ENCODE assay signal across 23 cellular contexts in the genomic region with DNA sequence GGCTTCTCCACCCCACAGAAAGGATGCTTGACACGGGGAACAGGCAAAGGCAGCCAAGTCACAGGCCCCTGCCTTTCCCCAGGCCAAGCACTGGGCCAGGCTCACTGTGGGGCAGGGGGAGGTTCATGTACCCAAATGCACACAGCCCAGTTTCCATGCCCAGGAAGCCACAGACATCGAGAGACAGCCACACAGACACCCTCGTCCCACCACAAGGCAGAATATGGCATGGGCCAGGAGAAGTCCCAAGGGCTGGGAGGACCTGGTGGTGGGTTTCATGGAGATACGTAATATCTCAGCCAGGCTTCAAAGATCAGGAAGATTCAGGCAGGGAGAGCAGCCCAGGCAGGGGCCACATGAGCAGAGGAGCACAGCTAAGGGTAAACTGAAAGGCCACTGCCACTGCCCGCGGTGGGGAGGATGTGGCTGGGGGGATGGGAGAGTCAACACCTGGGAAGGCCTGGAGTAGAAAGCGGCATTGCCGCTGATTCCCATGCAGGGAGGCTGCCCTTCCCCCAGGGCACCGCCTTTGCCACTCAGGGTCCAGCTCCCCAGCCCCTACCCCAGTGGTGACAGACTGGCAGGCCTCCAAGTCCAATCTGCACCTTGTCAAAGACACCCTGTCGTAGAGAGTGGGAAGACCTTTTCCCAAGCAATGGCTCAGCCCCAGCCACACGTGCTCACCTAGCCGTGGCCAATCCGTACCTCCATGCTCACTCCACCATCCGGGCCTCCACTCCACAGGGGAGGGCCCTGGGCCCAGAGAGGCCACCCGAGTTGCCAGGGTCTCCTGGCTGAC. TPM values are rescaled to one million over a fixed set of nuclear protein-coding genes. Genes with fewer than 3 reads are reported as not detected.
A peak's percentile ranks its signal among the peaks of the same experiment; 100 is the strongest.
DNase-seq lines count a peak whose midpoint lies in the region; ATAC-seq lines count a peak whose summit lies in the region.
"Had no signal": no experiment of that assay in that cellular context is flagged by ENCODE, and none has a peak within 500 bp of the region (broad histone marks: within the 10 kb centered on the region; RNA-seq: fewer than 3 reads in every experiment).

No MANE protein-coding gene starts in this region.

- H3K36me3 Mint-ChIP-seq in stimulated activated naive CD8-positive, alpha-beta T cell treated with anti-CD3 and anti-CD28 coated beads, Interleukin-15, Interleukin-2, amounts not matched to agents 100 ng/mL and 50 ng/mL, for 24 hours (ENCODE audit: low read depth), result peaks cover 13% of the 10 kb centered on the region
- H3K36me3 Mint-ChIP-seq in activated naive CD8-positive, alpha-beta T cell treated with anti-CD3 and anti-CD28 coated beads, Interleukin-2, amount 10 ng/mL, durations not matched to agents 7 days and 5 days, result peaks cover 7% of the 10 kb centered on the region
- peaks cover 3 to 14% of the 10 kb centered on the region in 2 donors for H3K36me3 Mint-ChIP-seq in stimulated activated naive B cell treated with anti-CD40 and anti-IgM and Interleukin-4, amounts not matched to agents 10 μg/mL and 1 μg/mL and 100 μg/mL, for 72 hours
- H3K36me3 Mint-ChIP-seq: immature natural killer cell had no signal

- peaks cover 44% of the 10 kb centered on the region for H3K4me1 Mint-ChIP-seq in stimulated activated naive CD8-positive, alpha-beta T cell treated with anti-CD3 and anti-CD28 coated beads, Interleukin-15, Interleukin-2, amounts not matched to agents 100 ng/mL and 50 ng/mL, for 24 hours (ENCODE audit: low read depth)
- H3K4me1 Mint-ChIP-seq in stimulated activated naive CD8-positive, alpha-beta T cell treated with anti-CD3 and anti-CD28 coated beads, Interleukin-15, amount 100 ng/mL, for 72 hours, result peaks cover 70% of the 10 kb centered on the region
- H3K4me1 Mint-ChIP-seq in activated naive CD8-positive, alpha-beta T cell treated with anti-CD3 and anti-CD28 coated beads, Interleukin-2, amount 10 ng/mL, durations not matched to agents 7 days and 5 days, result peaks cover 38% of the 10 kb centered on the region
- H3K4me1 Mint-ChIP-seq in stimulated activated naive B cell treated with anti-CD40 and anti-IgM and Interleukin-4, amounts not matched to agents 10 μg/mL and 1 μg/mL and 100 μg/mL, for 72 hours, result peaks cover 35 to 40% of the 10 kb centered on the region in 2 donors

- H3K27ac Mint-ChIP-seq in stimulated activated naive CD8-positive, alpha-beta T cell treated with anti-CD3 and anti-CD28 coated beads, Interleukin-15, Interleukin-2, amounts not matched to agents 100 ng/mL and 50 ng/mL, for 24 hours, result peak overlapping the region; percentile 65
- no peak overlapping the region for H3K27ac Mint-ChIP-seq in stimulated activated naive CD8-positive, alpha-beta T cell treated with anti-CD3 and anti-CD28 coated beads, Interleukin-15, amount 100 ng/mL, for 72 hours
- peak overlapping the region; percentile 44 for H3K27ac Mint-ChIP-seq in activated naive CD8-positive, alpha-beta T cell treated with anti-CD3 and anti-CD28 coated beads, Interleukin-2, amount 10 ng/mL, durations not matched to agents 7 days and 5 days
- peak overlapping the region; percentile 78 for H3K27ac Mint-ChIP-seq in stimulated activated naive B cell treated with anti-CD40 and anti-IgM and Interleukin-4, amounts not matched to agents 10 μg/mL and 1 μg/mL and 100 μg/mL, for 72 hours
- H3K27ac Mint-ChIP-seq: GM23338, mesothelial cell of epicardium, nephron progenitor cell had no signal

- no peak for ATAC-seq in stimulated activated naive CD8-positive, alpha-beta T cell treated with anti-CD3 and anti-CD28 coated beads, Interleukin-15, amount 100 ng/mL, for 72 hours
- no peak for ATAC-seq in activated naive CD8-positive, alpha-beta T cell treated with anti-CD3 and anti-CD28 coated beads, Interleukin-2, amount 10 ng/mL, durations not matched to agents 7 days and 5 days (ENCODE audit: low read depth)
- no peak for ATAC-seq in stimulated activated naive B cell treated with anti-CD40 and anti-IgM and Interleukin-4, amounts not matched to agents 10 μg/mL and 1 μg/mL and 100 μg/mL, for 72 hours (replicated peaks)
- no peak for ATAC-seq in Right ventricle myocardium superior (ENCODE audit: poor library complexity)
- ATAC-seq: activated naive CD4-positive, alpha-beta T cell treated with anti-CD3 and anti-CD28 coated beads, Interleukin-2, amount 50 U/mL, for 72 hours; body of pancreas; effector memory CD8-positive, alpha-beta T cell; GM23338; sciatic nerve had no signal

- H3K27me3 Mint-ChIP-seq in stimulated activated naive CD8-positive, alpha-beta T cell treated with anti-CD3 and anti-CD28 coated beads, Interleukin-15, Interleukin-2, amounts not matched to agents 100 ng/mL and 50 ng/mL, for 24 hours, result no peaks in the 10 kb centered on the region
- H3K27me3 Mint-ChIP-seq in stimulated activated naive CD8-positive, alpha-beta T cell treated with anti-CD3 and anti-CD28 coated beads, Interleukin-15, amount 100 ng/mL, for 72 hours, result no peaks in the 10 kb centered on the region
- H3K27me3 Mint-ChIP-seq in activated naive CD8-positive, alpha-beta T cell treated with anti-CD3 and anti-CD28 coated beads, Interleukin-2, amount 10 ng/mL, durations not matched to agents 7 days and 5 days, result no peaks in the 10 kb centered on the region
- H3K27me3 Mint-ChIP-seq in stimulated activated naive B cell treated with anti-CD40 and anti-IgM and Interleukin-4, amounts not matched to agents 10 μg/mL and 1 μg/mL and 100 μg/mL, for 72 hours, result no peaks in the 10 kb centered on the region
- H3K27me3 Mint-ChIP-seq: effector memory CD8-positive, alpha-beta T cell had no signal

- H3K9me3 Mint-ChIP-seq in stimulated activated naive CD8-positive, alpha-beta T cell treated with anti-CD3 and anti-CD28 coated beads, Interleukin-15, Interleukin-2, amounts not matched to agents 100 ng/mL and 50 ng/mL, for 24 hours, result no peaks in the 10 kb centered on the region
- no peaks in the 10 kb centered on the region for H3K9me3 Mint-ChIP-seq in stimulated activated naive CD8-positive, alpha-beta T cell treated with anti-CD3 and anti-CD28 coated beads, Interleukin-15, amount 100 ng/mL, for 72 hours
- H3K9me3 Mint-ChIP-seq in activated naive CD8-positive, alpha-beta T cell treated with anti-CD3 and anti-CD28 coated beads, Interleukin-2, amount 10 ng/mL, durations not matched to agents 7 days and 5 days, result no peaks in the 10 kb centered on the region
- H3K9me3 Mint-ChIP-seq in stimulated activated naive B cell treated with anti-CD40 and anti-IgM and Interleukin-4, amounts not matched to agents 10 μg/mL and 1 μg/mL and 100 μg/mL, for 72 hours, result no peaks in the 10 kb centered on the region
- H3K9me3 Mint-ChIP-seq: activated naive CD4-positive, alpha-beta T cell treated with anti-CD3 and anti-CD28 coated beads, Interleukin-2, amount 50 U/mL, for 72 hours; effector memory CD8-positive, alpha-beta T cell; GM23338; mesothelial cell of epicardium; nephron progenitor cell had no signal

- intact Hi-C loops in Right ventricle myocardium superior (cut with DNase I), result no loop called here

- POLR2A ChIA-PET in activated naive CD8-positive, alpha-beta T cell treated with anti-CD3 and anti-CD28 coated beads, Interleukin-2, amount 10 ng/mL, durations not matched to agents 7 days and 5 days (lab: Charles Lee), result no interaction called here

- H3K4me3 Mint-ChIP-seq in stimulated activated naive CD8-positive, alpha-beta T cell treated with anti-CD3 and anti-CD28 coated beads, Interleukin-15, Interleukin-2, amounts not matched to agents 100 ng/mL and 50 ng/mL, for 24 hours, result no peak overlapping the region
- peak overlapping the region in 1 of 2 donors; percentile 49 for H3K4me3 Mint-ChIP-seq in stimulated activated naive CD8-positive, alpha-beta T cell treated with anti-CD3 and anti-CD28 coated beads, Interleukin-15, amount 100 ng/mL, for 72 hours
- peak overlapping the region; percentile 29 for H3K4me3 Mint-ChIP-seq in activated naive CD8-positive, alpha-beta T cell treated with anti-CD3 and anti-CD28 coated beads, Interleukin-2, amount 10 ng/mL, durations not matched to agents 7 days and 5 days
- H3K4me3 Mint-ChIP-seq in stimulated activated naive B cell treated with anti-CD40 and anti-IgM and Interleukin-4, amounts not matched to agents 10 μg/mL and 1 μg/mL and 100 μg/mL, for 72 hours, result no peak overlapping the region
- H3K4me3 Mint-ChIP-seq: GM23338, mesothelial cell of epicardium, nephron progenitor cell had no signal

- DNase-seq in NCI-H2171 treated with DMSO at 0.1 percent for 48 hours (lab: John Stamatoyannopoulos, UW) (peak; percentile 27), NCI-H2171 (lab: John Stamatoyannopoulos, UW) (no peak), GOT3 (lab: John Stamatoyannopoulos, UW) (no peak), Right ventricle myocardium superior (no peak)
- DNase-seq in stimulated activated naive CD8-positive, alpha-beta T cell treated with anti-CD3 and anti-CD28 coated beads, Interleukin-15, amount 100 ng/mL, for 72 hours, result no peak
- DNase-seq in activated naive CD8-positive, alpha-beta T cell treated with anti-CD3 and anti-CD28 coated beads, Interleukin-2, amount 10 ng/mL, durations not matched to agents 7 days and 5 days, result no peak
- DNase-seq in stimulated activated naive B cell treated with anti-CD40 and anti-IgM and Interleukin-4, amounts not matched to agents 10 μg/mL and 1 μg/mL and 100 μg/mL, for 72 hours, result no peak
- DNase-seq: body of pancreas; effector memory CD8-positive, alpha-beta T cell; immature natural killer cell; left ventricle myocardium inferior; MM.1S; NCI-H226; NCI-H774; nephron progenitor cell; posterior cingulate gyrus; stimulated activated CD4-positive, alpha-beta T cell treated with anti-CD3 and anti-CD28 coated beads, Interleukin-15, amount 100 ng/mL, for 24 hours; SW 1271 had no signal

RNA-seq across cellular contexts. Expression of a gene that starts 2.4 kb away (rescaled TPM):
- 100 to 1,000 TPM; 207 to 211 TPM for total RNA-seq in activated naive CD8-positive, alpha-beta T cell treated with anti-CD3 and anti-CD28 coated beads, Interleukin-2, amount 10 ng/mL, durations not matched to agents 7 days and 5 days
- 12.7 TPM for total RNA-seq in Right ventricle myocardium superior

RNA-seq across cellular contexts. Expression of a gene that starts 30.7 kb away (rescaled TPM):
- under 1 TPM; 0.30 to 0.31 TPM for total RNA-seq in activated naive CD8-positive, alpha-beta T cell treated with anti-CD3 and anti-CD28 coated beads, Interleukin-2, amount 10 ng/mL, durations not matched to agents 7 days and 5 days
- total RNA-seq in Right ventricle myocardium superior, result 8.3 TPM

Comparison
In these comparisons a context has a peak if more than half of its experiments do, and no peak if none do; other contexts are left out.
1. H3K27ac Mint-ChIP-seq: peak in stimulated activated naive CD8-positive, alpha-beta T cell treated with anti-CD3 and anti-CD28 coated beads, Interleukin-15, Interleukin-2, amounts not matched to agents 100 ng/mL and 50 ng/mL, for 24 hours (single experiment), activated naive CD8-positive, alpha-beta T cell treated with anti-CD3 and anti-CD28 coated beads, Interleukin-2, amount 10 ng/mL, durations not matched to agents 7 days and 5 days (single experiment) and stimulated activated naive B cell treated with anti-CD40 and anti-IgM and Interleukin-4, amounts not matched to agents 10 μg/mL and 1 μg/mL and 100 μg/mL, for 72 hours (single experiment); none in stimulated activated naive CD8-positive, alpha-beta T cell treated with anti-CD3 and anti-CD28 coated beads, Interleukin-15, amount 100 ng/mL, for 72 hours (0 of 2).
2. RNA of a gene that starts 2.4 kb away (total RNA-seq): 207 to 211 TPM in activated naive CD8-positive, alpha-beta T cell treated with anti-CD3 and anti-CD28 coated beads, Interleukin-2, amount 10 ng/mL, durations not matched to agents 7 days and 5 days; 12.7 TPM in Right ventricle myocardium superior (single experiment); every median in the first group is over 10 times any median in the second.